27 cellular contexts compared by ENCODE assay signal in genomic region chrX:18076434-18076833, GRCh38.
"Had no signal": no experiment of that assay in that cellular context is flagged by ENCODE, and none has a peak within 500 bp of the region (broad histone marks: within the 10 kb centered on the region; RNA-seq: fewer than 3 reads in every experiment).

No MANE protein-coding gene starts in this region.

- H3K4me3 ChIP-seq: esophagus muscularis mucosa, gastroesophageal sphincter, heart left ventricle, hepatocyte, left lung, neural progenitor cell, prostate gland, right atrium auricular region, smooth muscle cell, suprapubic skin, transverse colon, upper lobe of right lung, uterus had no signal

- H3K4me1 ChIP-seq: esophagus muscularis mucosa, foreskin keratinocyte, gastroesophageal sphincter, heart left ventricle, left lung, parathyroid adenoma, prostate gland, right atrium auricular region, suprapubic skin, transverse colon, upper lobe of right lung, uterus had no signal

- FAIRE-seq: endothelial cell of umbilical vein had no signal

- H3K27ac ChIP-seq: esophagus muscularis mucosa, foreskin keratinocyte, gastroesophageal sphincter, heart left ventricle, hepatocyte, left lung, neural progenitor cell, parathyroid adenoma, prostate gland, right atrium auricular region, suprapubic skin, transverse colon, upper lobe of right lung, uterus had no signal

- H3K9ac ChIP-seq: neural progenitor cell, parathyroid adenoma had no signal

- H3K9me3 ChIP-seq: esophagus muscularis mucosa, gastroesophageal sphincter, heart left ventricle, left lung, prostate gland, right atrium auricular region, suprapubic skin, transverse colon, upper lobe of right lung, uterus had no signal

- DNase-seq: dermis blood vessel endothelial cell; effector memory CD4-positive, alpha-beta T cell; foreskin keratinocyte; heart left ventricle; left cardiac atrium; left lung; mesenchymal stem cell; naive thymus-derived CD4-positive, alpha-beta T cell; stimulated activated CD4-positive, alpha-beta T cell treated with anti-CD3 and anti-CD28 coated beads, Interleukin-12 subunit alpha, Interleukin-12 subunit beta, amount 100 ng/mL, for 4 hours; stimulated activated CD4-positive, alpha-beta T cell treated with anti-CD3 and anti-CD28 coated beads, Interleukin-1b, Interleukin-23, amount 100 ng/mL, for 48 hours; stimulated activated CD4-positive, alpha-beta T cell treated with anti-CD3 and anti-CD28 coated beads, Interleukin-4, amount 100 ng/mL, for 1 hour; stimulated activated CD8-positive, alpha-beta memory T cell treated with anti-CD3 and anti-CD28 coated beads, Interleukin-4, amount 100 ng/mL, for 48 hours; stimulated activated naive CD4-positive, alpha-beta T cell; stimulated activated naive CD8-positive, alpha-beta T cell treated with anti-CD3 and anti-CD28 coated beads, Interleukin-15, amount 100 ng/mL, for 72 hours; transverse colon; upper lobe of right lung; uterus had no signal

- H3K36me3 ChIP-seq: esophagus muscularis mucosa, gastroesophageal sphincter, heart left ventricle, left lung, neural progenitor cell, prostate gland, right atrium auricular region, suprapubic skin, transverse colon, upper lobe of right lung, uterus had no signal
